In genomic region chr1:154574715-154575114, GRCh38 we compare ENCODE assay signal across 10 cellular contexts. TPM values are rescaled to one million over a fixed set of nuclear protein-coding genes. Genes with fewer than 3 reads are reported as not detected.
A peak's percentile ranks its signal among the peaks of the same experiment; 100 is the strongest.
DNase-seq lines count a peak whose midpoint lies in the region; ATAC-seq and TF ChIP-seq lines count a peak whose summit lies in the region.
"Had no signal": no experiment of that assay in that cellular context is flagged by ENCODE, and none has a peak within 500 bp of the region (broad histone marks: within the 10 kb centered on the region; RNA-seq: fewer than 3 reads in every experiment).

No MANE protein-coding gene starts in this region.

- no peak for TF ChIP-seq RAD21 in HCT116 (IDR thresholded peaks at IDR 0.05; ENCODE audit: low read depth)

- no peak for TF ChIP-seq POLR2A in HCT116 (IDR thresholded peaks at IDR 0.05; ENCODE audit: borderline replicate concordance, extremely low read depth, insufficient read depth, insufficient read length)

- no peak overlapping the region for H2AFZ ChIP-seq in HCT116 (ENCODE audit: low read depth, low read length, poor library complexity, severe bottlenecking)

- POLR2A ChIA-PET in HCT116 (lab: Charles Lee), result no interaction called here

- ATAC-seq in HCT116 (0 out of 2 replicates have a peak, but pooled peaks have one; percentile 11), GM19467 (IDR thresholded peaks at IDR 0.05; ENCODE audit: unreplicated experiment) (no peak), GM19035 (IDR thresholded peaks at IDR 0.05; ENCODE audit: unreplicated experiment) (no peak), GM18861 (IDR thresholded peaks at IDR 0.05; ENCODE audit: unreplicated experiment) (no peak)

- TF ChIP-seq CTCF in HCT116 (IDR thresholded peaks at IDR 0.05 in 2 of 3, conservative IDR thresholded peaks at IDR 0.05 in 1 of 3; ENCODE audit: borderline replicate concordance in 1 of 3, insufficient read depth in 1 of 3, low read depth in 2 of 3, low read length in 2 of 3), result no peak

- RAD21 ChIA-PET in HCT116 (lab: Charles Lee; ENCODE audit: low non-redundant PET in 1 of 2, low total read pairs in 2 of 2, uncharacterized antibody in 2 of 2, unreplicated experiment in 2 of 2), result no interaction called here

- intact Hi-C loops in HCT116 (cut with micrococcal nuclease), result no loop called here

- H3K4me3 ChIP-seq in HCT116 (replicated peaks in 1 of 2; ENCODE audit: low read depth in 1 of 2, low read length in 2 of 2), result no peak overlapping the region
- H3K4me3 ChIP-seq: pancreas had no signal

- no peak overlapping the region for H3K27ac ChIP-seq in HCT116 (ENCODE audit: low read depth, low read length)
- H3K27ac ChIP-seq in cingulate gyrus (ENCODE audit: low read depth, low read length), result peak overlapping the region; percentile 3
- H3K27ac ChIP-seq: pancreas had no signal

- no TSS peak for BruUV-seq in HCT116 (replicated peaks; lab: Mats Ljungman, UMichigan)

- no peaks in the 10 kb centered on the region for H3K79me2 ChIP-seq in HCT116 (ENCODE audit: insufficient read depth, low read length)

- H3K4me2 ChIP-seq in HCT116 (ENCODE audit: low read length), result no peak overlapping the region

- DNase-seq in AG20443 (ENCODE audit: low spot score), result peak; percentile 35
- no peak for DNase-seq in HCT116 (ENCODE audit: low read depth, low spot score)
- peak; percentile 63 for DNase-seq in NCI-H510A treated with DMSO at 0.1 percent for 48 hours (lab: John Stamatoyannopoulos, UW)
- no peak for DNase-seq in stimulated activated CD4-positive, alpha-beta T cell treated with anti-CD3 and anti-CD28 coated beads, Interleukin-4, amount 100 ng/mL, for 1 hour
- DNase-seq: cortex of kidney, pancreas had no signal

- H3K27me3 ChIP-seq in HCT116 (ENCODE audit: insufficient read depth, low read length), result peaks cover 2% of the 10 kb centered on the region; the same call in 1 of the 2 replicates
- H3K27me3 ChIP-seq: pancreas had no signal

- H3K9me3 ChIP-seq in HCT116 (ENCODE audit: control insufficient read depth in 1 of 2, insufficient read depth in 1 of 2, low read depth in 1 of 2, low read length in 2 of 2), result no peaks in the 10 kb centered on the region
- H3K9me3 ChIP-seq: pancreas had no signal

- CTCF ChIA-PET in HCT116 (lab: Charles Lee), result interaction anchor here (1.9 kb wide), 1 partner anchor 15 kb away, joined by 5 read pairs; no protein-coding TSS in a partner anchor

- peaks cover 4 to 15% of the 10 kb centered on the region in 2 experiments; a peak in 2 of 4 replicates for H3K36me3 ChIP-seq in HCT116 (ENCODE audit: control insufficient read depth in 1 of 2, insufficient read depth in 2 of 2, low read length in 2 of 2)
- H3K36me3 ChIP-seq: pancreas had no signal

- no peak overlapping the region for H3K9ac ChIP-seq in HCT116 (ENCODE audit: low read length)

- H3K4me1 ChIP-seq in HCT116 (ENCODE audit: control insufficient read depth in 1 of 2, insufficient read depth in 2 of 2, low read length in 2 of 2), result no peaks in the 10 kb centered on the region
- H3K4me1 ChIP-seq: pancreas had no signal

- H3K9me2 ChIP-seq in HCT116 (ENCODE audit: insufficient read depth), result no peaks in the 10 kb centered on the region

- H4K20me1 ChIP-seq in HCT116 (ENCODE audit: insufficient read depth), result no peaks in the 10 kb centered on the region

TF ChIP-seq in HCT116, 20 proteins besides CTCF, POLR2A, EP300 and RAD21:
- TF ChIP-seq ZFX (IDR thresholded peaks at IDR 0.05), result no peak
- TF ChIP-seq ZNF274 (IDR thresholded peaks at IDR 0.05; ENCODE audit: low read depth, low read length), result no peak
- no peak for TF ChIP-seq SP1 (IDR thresholded peaks at IDR 0.05; ENCODE audit: low read depth)
TF ChIP-seq in HCT116: peak in this region for 0.

RNA-seq across cellular contexts. Expression of gene CHRNB2, which starts 7.1 kb away (rescaled TPM):
- not detected for total RNA-seq in HCT116 (2021; ENCODE audit: unreplicated experiment)
- 0.01 and 0.07 TPM in 2 replicates for polyA plus RNA-seq in HCT116 (2012)

RNA-seq across cellular contexts. Expression of gene UBE2Q1, which starts 16.3 kb away (rescaled TPM):
- total RNA-seq in HCT116 (2021; ENCODE audit: unreplicated experiment), result 70.9 TPM
- 39.1 and 62.2 TPM in 2 replicates for polyA plus RNA-seq in HCT116 (2012)

RNA-seq across cellular contexts. Expression of gene ADAR, which starts 33.3 kb away (rescaled TPM):
- 169 TPM for total RNA-seq in HCT116 (2021; ENCODE audit: unreplicated experiment)
- polyA plus RNA-seq in HCT116 (2012), result 74.5 and 89.8 TPM in 2 replicates

Comparison
In these comparisons a context has a peak if more than half of its experiments do, and no peak if none do; other contexts are left out.
1. DNase-seq: peak in AG20443 (single experiment) and NCI-H510A treated with DMSO at 0.1 percent for 48 hours (single experiment); none in HCT116 (single experiment) and stimulated activated CD4-positive, alpha-beta T cell treated with anti-CD3 and anti-CD28 coated beads, Interleukin-4, amount 100 ng/mL, for 1 hour (single experiment).